ENCODE assay signal across 1 cellular context in the genomic region with DNA sequence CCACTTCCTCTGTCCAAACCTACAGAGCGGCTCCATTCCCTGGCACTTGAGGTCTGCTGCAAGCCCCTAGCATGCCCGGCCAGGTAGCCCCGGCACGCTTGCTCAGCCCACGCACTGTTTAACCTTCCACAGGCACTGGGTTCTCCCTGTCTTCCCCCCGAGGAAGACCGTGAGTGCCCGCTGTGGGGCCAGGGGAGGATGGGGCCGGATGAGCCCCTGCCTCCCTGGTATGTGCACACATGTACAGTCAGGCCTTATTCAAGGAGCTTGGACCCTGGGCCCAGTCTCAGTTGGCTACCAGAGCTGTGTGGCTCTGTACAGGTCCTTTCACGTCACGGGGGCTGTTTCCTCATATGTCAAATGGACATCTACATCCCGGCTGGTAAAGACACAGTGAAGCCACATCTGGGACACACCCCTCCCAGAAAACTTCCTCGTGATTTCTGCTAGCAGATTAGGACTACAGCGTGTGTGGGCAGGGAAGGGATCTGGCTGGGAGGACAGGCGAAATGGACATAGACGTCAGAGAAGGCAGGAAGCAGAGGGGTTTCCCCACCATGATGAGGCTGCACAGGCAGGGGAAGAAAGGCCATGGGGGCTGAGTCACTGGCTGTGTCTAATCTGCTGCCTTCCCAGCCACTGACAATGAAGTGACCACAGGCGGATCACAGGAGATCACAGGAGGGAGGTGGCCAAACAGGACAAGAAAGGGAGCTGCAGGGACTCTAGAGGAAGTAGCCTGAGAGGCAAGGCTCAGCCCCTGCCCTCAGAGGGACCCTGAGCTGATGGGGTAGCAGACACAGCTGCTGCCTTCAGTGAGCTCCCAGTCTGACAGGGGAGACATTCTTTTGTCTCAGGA.
TF ChIP-seq lines count a peak whose summit lies in the region.

No MANE protein-coding gene starts in this region.

TF ChIP-seq in K562, 482 proteins besides CTCF, POLR2A, EP300 and RAD21 (continued from another document):
- TF ChIP-seq NKRF (IDR thresholded peaks at IDR 0.05; ENCODE audit: borderline replicate concordance) (no peak; the same call in 1 of the 2 replicates), ZNF407 (IDR thresholded peaks at IDR 0.05; ENCODE audit: low read depth) (no peak), NEUROD1 (IDR thresholded peaks at IDR 0.05; ENCODE audit: borderline replicate concordance, low read depth, low read length, partially characterized antibody) (peak; percentile 43)
